In genomic region chr3:42736531-42736930, GRCh38 we compare ENCODE assay signal across 32 cellular contexts. TPM values are rescaled to one million over a fixed set of nuclear protein-coding genes. Genes with fewer than 3 reads are reported as not detected.
"Had no signal": no experiment of that assay in that cellular context is flagged by ENCODE, and none has a peak within 500 bp of the region (broad histone marks: within the 10 kb centered on the region; RNA-seq: fewer than 3 reads in every experiment).

No MANE protein-coding gene starts in this region.

- H3K4me1 Mint-ChIP-seq: activated CD4-positive, alpha-beta T cell treated with anti-CD3 and anti-CD28 coated beads for 36 hours; activated T-helper 17 cell treated with anti-CD3 and anti-CD28 coated beads, Interleukin-2, amount 50 U/mL, for 72 hours; immature natural killer cell; natural killer cell; stimulated activated effector memory CD8-positive, alpha-beta T cell treated with anti-CD3 and anti-CD28 coated beads, Interleukin-12 subunit alpha, Interleukin-12 subunit beta, amount 100 ng/mL, for 72 hours had no signal

- H3K4me3 Mint-ChIP-seq: activated CD4-positive, alpha-beta T cell treated with anti-CD3 and anti-CD28 coated beads for 36 hours; activated CD8-positive, alpha-beta T cell treated with anti-CD3 and anti-CD28 coated beads, Interleukin-2, amount 10 ng/mL, durations not matched to agents 7 days and 5 days; activated naive CD8-positive, alpha-beta T cell; activated T-cell treated with anti-CD3 and anti-CD28 coated beads, Interleukin-2, amount 50 U/mL, for 24 hours; activated T-helper 17 cell treated with anti-CD3 and anti-CD28 coated beads, Interleukin-2, amount 50 U/mL, for 72 hours; brain; endodermal cell; immature natural killer cell; natural killer cell; neural progenitor cell; stimulated activated effector memory CD8-positive, alpha-beta T cell treated with anti-CD3 and anti-CD28 coated beads, Interleukin-12 subunit alpha, Interleukin-12 subunit beta, amount 100 ng/mL, for 72 hours; stimulated activated naive CD8-positive, alpha-beta T cell treated with anti-CD3 and anti-CD28 coated beads, Interleukin-15, Interleukin-2, amounts not matched to agents 100 ng/mL and 50 ng/mL, for 24 hours had no signal

- H3K9me3 Mint-ChIP-seq: activated T-cell treated with anti-CD3 and anti-CD28 coated beads, Interleukin-2, amount 50 U/mL, for 24 hours; activated T-helper 17 cell treated with anti-CD3 and anti-CD28 coated beads, Interleukin-2, amount 50 U/mL, for 72 hours; natural killer cell; stimulated activated effector memory CD8-positive, alpha-beta T cell treated with anti-CD3 and anti-CD28 coated beads, Interleukin-12 subunit alpha, Interleukin-12 subunit beta, amount 100 ng/mL, for 72 hours; stimulated activated naive CD8-positive, alpha-beta T cell treated with anti-CD3 and anti-CD28 coated beads, Interleukin-15, Interleukin-2, amounts not matched to agents 100 ng/mL and 50 ng/mL, for 24 hours had no signal

- H3K27me3 ChIP-seq: ascending aorta, cardiac muscle cell, heart left ventricle, neural progenitor cell, tibial artery, upper lobe of right lung had no signal

- H3K4me1 ChIP-seq: upper lobe of right lung had no signal

- H3K36me3 Mint-ChIP-seq: activated naive CD8-positive, alpha-beta T cell; brain; immature natural killer cell; natural killer cell; neural progenitor cell; stimulated activated effector memory CD8-positive, alpha-beta T cell treated with anti-CD3 and anti-CD28 coated beads, Interleukin-12 subunit alpha, Interleukin-12 subunit beta, amount 100 ng/mL, for 72 hours had no signal

- H3K27ac Mint-ChIP-seq: activated CD4-positive, alpha-beta T cell treated with anti-CD3 and anti-CD28 coated beads for 36 hours; activated CD8-positive, alpha-beta T cell treated with anti-CD3 and anti-CD28 coated beads, Interleukin-2, amount 10 ng/mL, durations not matched to agents 7 days and 5 days; activated naive CD8-positive, alpha-beta T cell; activated T-cell treated with anti-CD3 and anti-CD28 coated beads, Interleukin-2, amount 50 U/mL, for 24 hours; activated T-helper 17 cell treated with anti-CD3 and anti-CD28 coated beads, Interleukin-2, amount 50 U/mL, for 72 hours; brain; immature natural killer cell; natural killer cell; neural progenitor cell; stimulated activated effector memory CD8-positive, alpha-beta T cell treated with anti-CD3 and anti-CD28 coated beads, Interleukin-12 subunit alpha, Interleukin-12 subunit beta, amount 100 ng/mL, for 72 hours; stimulated activated naive CD8-positive, alpha-beta T cell treated with anti-CD3 and anti-CD28 coated beads, Interleukin-15, Interleukin-2, amounts not matched to agents 100 ng/mL and 50 ng/mL, for 24 hours had no signal

- ATAC-seq: activated CD4-positive, alpha-beta T cell treated with anti-CD3 and anti-CD28 coated beads for 36 hours; activated CD8-positive, alpha-beta T cell treated with anti-CD3 and anti-CD28 coated beads, Interleukin-2, amount 10 ng/mL, durations not matched to agents 7 days and 5 days; activated T-helper 17 cell treated with anti-CD3 and anti-CD28 coated beads, Interleukin-2, amount 50 U/mL, for 72 hours; esophagus mucosa; heart left ventricle; natural killer cell; sciatic nerve; stimulated activated effector memory CD8-positive, alpha-beta T cell treated with anti-CD3 and anti-CD28 coated beads, Interleukin-12 subunit alpha, Interleukin-12 subunit beta, amount 100 ng/mL, for 72 hours; upper lobe of right lung had no signal

- H3K27me3 Mint-ChIP-seq: activated CD4-positive, alpha-beta T cell treated with anti-CD3 and anti-CD28 coated beads for 36 hours; activated naive CD8-positive, alpha-beta T cell; activated T-cell treated with anti-CD3 and anti-CD28 coated beads, Interleukin-2, amount 50 U/mL, for 24 hours; activated T-helper 17 cell treated with anti-CD3 and anti-CD28 coated beads, Interleukin-2, amount 50 U/mL, for 72 hours; brain; stimulated activated naive CD8-positive, alpha-beta T cell treated with anti-CD3 and anti-CD28 coated beads, Interleukin-15, Interleukin-2, amounts not matched to agents 100 ng/mL and 50 ng/mL, for 24 hours had no signal

- H3K4me2 ChIP-seq: neural progenitor cell had no signal

- H3K4me3 ChIP-seq: ascending aorta, cardiac muscle cell, heart left ventricle, lung, neural progenitor cell, tibial artery, upper lobe of right lung had no signal

- FAIRE-seq: kidney, small intestine had no signal

- H3K36me3 ChIP-seq: ascending aorta, cardiac muscle cell, heart left ventricle, neural progenitor cell, tibial artery, upper lobe of right lung had no signal

- H3K27ac ChIP-seq: ascending aorta, cardiac muscle cell, neural progenitor cell, tibial artery, upper lobe of right lung had no signal

- H3K9me3 ChIP-seq: ascending aorta, heart left ventricle, tibial artery, upper lobe of right lung had no signal

- H2AFZ ChIP-seq: neural progenitor cell had no signal

- H3K9ac ChIP-seq: neural progenitor cell had no signal

- DNase-seq: activated CD4-positive, alpha-beta T cell treated with anti-CD3 and anti-CD28 coated beads for 36 hours; activated CD4-positive, CD25-positive, alpha-beta regulatory T cell; activated CD8-positive, alpha-beta T cell treated with anti-CD3 and anti-CD28 coated beads, Interleukin-2, amount 10 ng/mL, durations not matched to agents 7 days and 5 days; activated naive CD4-positive, alpha-beta T cell; activated T-cell treated with anti-CD3 and anti-CD28 coated beads, Interleukin-2, amount 50 U/mL, for 24 hours; foreskin fibroblast; hypothalamus; immature natural killer cell; kidney; natural killer cell; small intestine; stimulated activated CD4-positive, alpha-beta T cell treated with anti-CD3 and anti-CD28 coated beads, Interleukin-4, amount 100 ng/mL, for 24 hours; tibial artery; upper lobe of right lung had no signal

RNA-seq across cellular contexts. Expression of gene HHATL, which starts 33.9 kb away (rescaled TPM):
- total RNA-seq: activated CD4-positive, alpha-beta T cell treated with anti-CD3 and anti-CD28 coated beads for 36 hours; activated CD8-positive, alpha-beta T cell treated with anti-CD3 and anti-CD28 coated beads, Interleukin-2, amount 10 ng/mL, durations not matched to agents 7 days and 5 days; activated T-helper 17 cell treated with anti-CD3 and anti-CD28 coated beads, Interleukin-2, amount 50 U/mL, for 72 hours; ascending aorta; cerebellum; endodermal cell; esophagus mucosa; kidney; mononuclear cell; natural killer cell; omental fat pad; sciatic nerve; T-helper 1 cell treated with Interleukin-12 subunit alpha and Interleukin-12 subunit beta and Interleukin-4 antibody, amounts not matched to agents 30 ng/mL and 1 ng/mL, for 36 hours; upper lobe of right lung had no signal
- polyA plus RNA-seq: immature natural killer cell had no signal

RNA-seq across cellular contexts. Expression of gene CCDC13, which starts 36.5 kb away (rescaled TPM):
- total RNA-seq: esophagus mucosa had no signal

RNA-seq across cellular contexts. Expression of gene KLHL40, which starts 51.2 kb away (rescaled TPM):
- total RNA-seq: activated CD4-positive, alpha-beta T cell treated with anti-CD3 and anti-CD28 coated beads for 36 hours; activated CD8-positive, alpha-beta T cell treated with anti-CD3 and anti-CD28 coated beads, Interleukin-2, amount 10 ng/mL, durations not matched to agents 7 days and 5 days; activated T-helper 17 cell treated with anti-CD3 and anti-CD28 coated beads, Interleukin-2, amount 50 U/mL, for 72 hours; ascending aorta; endodermal cell; esophagus mucosa; kidney; lung; mononuclear cell; natural killer cell; posterior vena cava; T-helper 1 cell treated with Interleukin-12 subunit alpha and Interleukin-12 subunit beta and Interleukin-4 antibody, amounts not matched to agents 30 ng/mL and 1 ng/mL, for 36 hours; upper lobe of right lung had no signal
- polyA plus RNA-seq: immature natural killer cell had no signal
